8 cellular contexts compared by ENCODE assay signal in genomic region chr12:93442411-93443340, GRCh38. TPM values are rescaled to one million over a fixed set of nuclear protein-coding genes. Genes with fewer than 3 reads are reported as not detected.
DNase-seq lines count a peak whose midpoint lies in the region; ATAC-seq and TF ChIP-seq lines count a peak whose summit lies in the region.

No MANE protein-coding gene starts in this region.

- no peak for TF ChIP-seq POLR2A in spleen (IDR thresholded peaks at IDR 0.05)

- H3K27me3 ChIP-seq in hepatocyte (no peaks in the 10 kb centered on the region), spleen (replicated peaks in 1 of 7) (no peaks in the 10 kb centered on the region)

- peak overlapping the region; percentile 75 for H2AFZ ChIP-seq in hepatocyte

- intact Hi-C loops in activated CD4-positive, alpha-beta T cell treated with anti-CD3 and anti-CD28 coated beads, Interleukin-2, amount 10 ng/mL, durations not matched to agents 24 days and 14 days (cut with micrococcal nuclease): loop anchor here (1.0 kb wide), 3 partner anchors 25 to 235 kb away; partner anchors contain the start of genes CRADD and MRPL42
- intact Hi-C loops in activated T-helper 1 cell treated with anti-CD3 and anti-CD28 coated beads, Interleukin-12 subunit alpha, Interleukin-12 subunit beta, Interleukin-2, Interleukin-4 antibody, amounts not matched to agents 30 ng/mL and 10 ng/mL and 1 ng/mL, durations not matched to agents 14 hours and 24 hours and 36 hours (cut with micrococcal nuclease): loop anchor here (1.0 to 10.0 kb wide), 9 partner anchors 25 to 1568 kb away; partner anchors contain the start of genes BTG1, CEP83, CRADD and EEA1
- intact Hi-C loops in spleen (cut with DNase I; ENCODE audit: low total_unique reads): no loop called here

- 5% methylated on average over 19 of the region's 19 CpGs for whole genome bisulfite sequencing in hepatocyte (ENCODE audit: low lambda C conversion rate, missing lambda C conversion rate)
- WGBS in spleen, 5 donors: 6 to 14% (median 8%) methylated on average over 19 of the region's 19 CpGs

- H3K4me3 ChIP-seq in hepatocyte: peak overlapping the region; percentile 48
- H3K4me3 ChIP-seq in spleen: peak overlapping the region; percentile 91 to 100 (median 99)

- H3K27ac Mint-ChIP-seq in activated CD4-positive, alpha-beta T cell treated with anti-CD3 and anti-CD28 coated beads, Interleukin-2, amount 10 ng/mL, durations not matched to agents 24 days and 14 days: peak overlapping the region; percentile 93
- H3K27ac Mint-ChIP-seq in activated T-helper 1 cell treated with anti-CD3 and anti-CD28 coated beads, Interleukin-12 subunit alpha, Interleukin-12 subunit beta, Interleukin-2, Interleukin-4 antibody, amounts not matched to agents 30 ng/mL and 10 ng/mL and 1 ng/mL, durations not matched to agents 14 hours and 24 hours and 36 hours: peak overlapping the region; percentile 99

- no peaks in the 10 kb centered on the region for H3K27me3 Mint-ChIP-seq in activated CD4-positive, alpha-beta T cell treated with anti-CD3 and anti-CD28 coated beads, Interleukin-2, amount 10 ng/mL, durations not matched to agents 24 days and 14 days
- H3K27me3 Mint-ChIP-seq in activated T-helper 1 cell treated with anti-CD3 and anti-CD28 coated beads, Interleukin-12 subunit alpha, Interleukin-12 subunit beta, Interleukin-2, Interleukin-4 antibody, amounts not matched to agents 30 ng/mL and 10 ng/mL and 1 ng/mL, durations not matched to agents 14 hours and 24 hours and 36 hours (ENCODE audit: insufficient read depth): no peaks in the 10 kb centered on the region

- no peaks in the 10 kb centered on the region for H3K36me3 ChIP-seq in hepatocyte (replicated peaks; ENCODE audit: insufficient read depth, low read depth)
- H3K36me3 ChIP-seq in spleen: no peaks in the 10 kb centered on the region

- no peaks in the 10 kb centered on the region for H3K9me3 Mint-ChIP-seq in activated CD4-positive, alpha-beta T cell treated with anti-CD3 and anti-CD28 coated beads, Interleukin-2, amount 10 ng/mL, durations not matched to agents 24 days and 14 days
- H3K9me3 Mint-ChIP-seq in activated T-helper 1 cell treated with anti-CD3 and anti-CD28 coated beads, Interleukin-12 subunit alpha, Interleukin-12 subunit beta, Interleukin-2, Interleukin-4 antibody, amounts not matched to agents 30 ng/mL and 10 ng/mL and 1 ng/mL, durations not matched to agents 14 hours and 24 hours and 36 hours: no peaks in the 10 kb centered on the region

- H3K4me3 Mint-ChIP-seq in activated CD4-positive, alpha-beta T cell treated with anti-CD3 and anti-CD28 coated beads, Interleukin-2, amount 10 ng/mL, durations not matched to agents 24 days and 14 days: peak overlapping the region; percentile 89
- peak overlapping the region; percentile 96 for H3K4me3 Mint-ChIP-seq in activated T-helper 1 cell treated with anti-CD3 and anti-CD28 coated beads, Interleukin-12 subunit alpha, Interleukin-12 subunit beta, Interleukin-2, Interleukin-4 antibody, amounts not matched to agents 30 ng/mL and 10 ng/mL and 1 ng/mL, durations not matched to agents 14 hours and 24 hours and 36 hours

- H3K27ac ChIP-seq in hepatocyte (peak overlapping the region; percentile 96), spleen (peak overlapping the region; percentile 73 to 96 (median 95))

- H3K4me2 ChIP-seq in hepatocyte: peak overlapping the region; percentile 81

- TF ChIP-seq CTCF in hepatocyte (IDR thresholded peaks at IDR 0.05; ENCODE audit: poor library complexity): no peak
- TF ChIP-seq CTCF in spleen (IDR thresholded peaks at IDR 0.05 in 8 of 11, conservative IDR thresholded peaks at IDR 0.05 in 3 of 11): no peak

- ATAC-seq in HG02571 (IDR thresholded peaks at IDR 0.05; ENCODE audit: unreplicated experiment): no peak

- peaks cover 40% of the 10 kb centered on the region for H3K4me1 Mint-ChIP-seq in activated CD4-positive, alpha-beta T cell treated with anti-CD3 and anti-CD28 coated beads, Interleukin-2, amount 10 ng/mL, durations not matched to agents 24 days and 14 days
- peaks cover 48% of the 10 kb centered on the region for H3K4me1 Mint-ChIP-seq in activated T-helper 1 cell treated with anti-CD3 and anti-CD28 coated beads, Interleukin-12 subunit alpha, Interleukin-12 subunit beta, Interleukin-2, Interleukin-4 antibody, amounts not matched to agents 30 ng/mL and 10 ng/mL and 1 ng/mL, durations not matched to agents 14 hours and 24 hours and 36 hours (ENCODE audit: low read depth)

- peaks cover 33% of the 10 kb centered on the region for H4K20me1 ChIP-seq in hepatocyte (ENCODE audit: insufficient read depth, poor library complexity, severe bottlenecking)

- peaks cover 40% of the 10 kb centered on the region for H3K79me2 ChIP-seq in hepatocyte

- H3K9me3 ChIP-seq in hepatocyte (ENCODE audit: low read depth) (no peaks in the 10 kb centered on the region), spleen (no peaks in the 10 kb centered on the region)

- H3K4me1 ChIP-seq in hepatocyte (ENCODE audit: insufficient read depth) (peaks cover 19% of the 10 kb centered on the region), spleen (peaks cover 29 to 47% (median 42%) of the 10 kb centered on the region in 6 donors)

- H3K9me2 ChIP-seq in hepatocyte (replicated peaks; ENCODE audit: insufficient read depth): no peaks in the 10 kb centered on the region

- peaks cover 16% of the 10 kb centered on the region for H3K36me3 Mint-ChIP-seq in activated CD4-positive, alpha-beta T cell treated with anti-CD3 and anti-CD28 coated beads, Interleukin-2, amount 10 ng/mL, durations not matched to agents 24 days and 14 days (ENCODE audit: low read depth)
- peaks cover 7% of the 10 kb centered on the region for H3K36me3 Mint-ChIP-seq in activated T-helper 1 cell treated with anti-CD3 and anti-CD28 coated beads, Interleukin-12 subunit alpha, Interleukin-12 subunit beta, Interleukin-2, Interleukin-4 antibody, amounts not matched to agents 30 ng/mL and 10 ng/mL and 1 ng/mL, durations not matched to agents 14 hours and 24 hours and 36 hours (ENCODE audit: low read depth)

- DNase-seq in activated CD4-positive, alpha-beta T cell treated with anti-CD3 and anti-CD28 coated beads, Interleukin-2, amount 10 ng/mL, durations not matched to agents 24 days and 14 days: no peak
- no peak for DNase-seq in activated CD4-positive, alpha-beta T cell treated with anti-CD3 and anti-CD28 coated beads for 4 hours
- no peak for DNase-seq in activated T-helper 1 cell treated with anti-CD3 and anti-CD28 coated beads, Interleukin-12 subunit alpha, Interleukin-12 subunit beta, Interleukin-2, Interleukin-4 antibody, amounts not matched to agents 30 ng/mL and 10 ng/mL and 1 ng/mL, durations not matched to agents 14 hours and 24 hours and 36 hours (ENCODE audit: low spot score)
- DNase-seq in hepatocyte (ENCODE audit: low spot score): no peak
- DNase-seq in spleen: no peak
- DNase-seq in AG08396 (ENCODE audit: low spot score): no peak
- DNase-seq in NCI-H524 treated with DMSO at 0.1 percent for 48 hours (lab: John Stamatoyannopoulos, UW): no peak

RNA-seq across cellular contexts. Expression of gene UBE2N, which starts 0.9 kb away (rescaled TPM):
- 225 and 243 TPM in 2 replicates for total RNA-seq in activated CD4-positive, alpha-beta T cell treated with anti-CD3 and anti-CD28 coated beads, Interleukin-2, amount 10 ng/mL, durations not matched to agents 24 days and 14 days
- total RNA-seq in activated T-helper 1 cell treated with anti-CD3 and anti-CD28 coated beads, Interleukin-12 subunit alpha, Interleukin-12 subunit beta, Interleukin-2, Interleukin-4 antibody, amounts not matched to agents 30 ng/mL and 10 ng/mL and 1 ng/mL, durations not matched to agents 14 hours and 24 hours and 36 hours: 231 and 239 TPM in 2 replicates
- total RNA-seq in hepatocyte (50.9 and 59.1 TPM in 2 replicates), spleen (10 to 100 TPM; 33.5 to 84.4 (median 60.1) TPM)
- polyA plus RNA-seq in hepatocyte (121 and 131 TPM in 2 replicates), spleen (10 to 100 TPM; 57.1 to 81.8 (median 80.9) TPM)

RNA-seq across cellular contexts. Expression of gene MRPL42, which starts 24.6 kb away (rescaled TPM):
- total RNA-seq in activated CD4-positive, alpha-beta T cell treated with anti-CD3 and anti-CD28 coated beads, Interleukin-2, amount 10 ng/mL, durations not matched to agents 24 days and 14 days: 92.4 and 96.0 TPM in 2 replicates
- total RNA-seq in activated T-helper 1 cell treated with anti-CD3 and anti-CD28 coated beads, Interleukin-12 subunit alpha, Interleukin-12 subunit beta, Interleukin-2, Interleukin-4 antibody, amounts not matched to agents 30 ng/mL and 10 ng/mL and 1 ng/mL, durations not matched to agents 14 hours and 24 hours and 36 hours: 83.2 and 87.0 TPM in 2 replicates
- total RNA-seq in hepatocyte: 111 and 112 TPM in 2 replicates
- 63.3 and 74.9 TPM in 2 replicates for polyA plus RNA-seq in hepatocyte
- 10 to 100 TPM; 37.2 to 56.8 (median 46.6) TPM for total RNA-seq in spleen
- 10 to 100 TPM; 17.9 to 31.1 (median 30.2) TPM for polyA plus RNA-seq in spleen
